11 cellular contexts compared by ENCODE assay signal in genomic region chr1:8097908-8098307, GRCh38.
DNase-seq lines count a peak whose midpoint lies in the region; ATAC-seq and TF ChIP-seq lines count a peak whose summit lies in the region.
"Had no signal": no experiment of that assay in that cellular context is flagged by ENCODE, and none has a peak within 500 bp of the region (broad histone marks: within the 10 kb centered on the region; RNA-seq: fewer than 3 reads in every experiment).

No MANE protein-coding gene starts in this region.

- 74 to 80% methylated on average over 5 of the region's 5 CpGs for WGBS in heart right ventricle, 2 donors
- 43% methylated on average over 1 of the region's 5 CpGs for WGBS in mesenchymal stem cell
- WGBS in lower leg skin, 2 donors: 71 to 74% methylated on average over 5 of the region's 5 CpGs

- TF ChIP-seq CTCF in heart right ventricle (IDR thresholded peaks at IDR 0.05): no peak
- TF ChIP-seq CTCF in vagina (IDR thresholded peaks at IDR 0.05): no peak
- no peak for TF ChIP-seq CTCF in lower leg skin (IDR thresholded peaks at IDR 0.05)

- H3K79me1 ChIP-seq in mesenchymal stem cell (replicated peaks; ENCODE audit: low read length, poor library complexity, severe bottlenecking): no peaks in the 10 kb centered on the region

- H4K8ac ChIP-seq in mesenchymal stem cell (ENCODE audit: low read length): peak overlapping the region; percentile 84

- H3K27ac ChIP-seq in heart right ventricle: peak overlapping the region in 9 of 10 donors; percentile 6 to 85 (median 56)
- peak overlapping the region; percentile 100 for H3K27ac ChIP-seq in mesenchymal stem cell (ENCODE audit: low read length, poor library complexity, severe bottlenecking)
- H3K27ac ChIP-seq in vagina: peak overlapping the region; percentile 90
- H3K27ac ChIP-seq: BLaER1, neutrophil had no signal

- no peak for TF ChIP-seq POLR2A in vagina (IDR thresholded peaks at IDR 0.05)
- TF ChIP-seq POLR2A in lower leg skin (IDR thresholded peaks at IDR 0.05): no peak

- H3K4me3 ChIP-seq in heart right ventricle (no peak overlapping the region), mesenchymal stem cell (ENCODE audit: insufficient read depth in 1 of 2, low read depth in 1 of 2, low read length in 2 of 2) (no peak overlapping the region), vagina (no peak overlapping the region), lower leg skin (ENCODE audit: low read depth, poor library complexity, severe bottlenecking) (no peak overlapping the region)
- H3K4me3 ChIP-seq: BLaER1 had no signal

- H3K18ac ChIP-seq in mesenchymal stem cell (ENCODE audit: low read depth in 1 of 2, low read length in 2 of 2): peak overlapping the region; percentile 37 to 75

- no peak overlapping the region for H2BK120ac ChIP-seq in mesenchymal stem cell (ENCODE audit: low read depth, low read length)

- H3K14ac ChIP-seq in mesenchymal stem cell (ENCODE audit: low read length in 2 of 2): no peak overlapping the region

- peak overlapping the region; percentile 80 for H2BK15ac ChIP-seq in mesenchymal stem cell (ENCODE audit: low read depth, poor library complexity, severe bottlenecking)

- H3K9me3 Mint-ChIP-seq in activated T-helper 2 cell treated with anti-CD3 and anti-CD28 coated beads, Interferon-gamma antibody, Interleukin-2, Interleukin-4, amounts not matched to agents 10 μg/mL and 5 μg/mL and 100 μg/mL, durations not matched to agents 14 hours and 24 hours and 36 hours: no peaks in the 10 kb centered on the region

- peaks cover 3% of the 10 kb centered on the region for H3K36me3 Mint-ChIP-seq in activated T-helper 2 cell treated with anti-CD3 and anti-CD28 coated beads, Interferon-gamma antibody, Interleukin-2, Interleukin-4, amounts not matched to agents 10 μg/mL and 5 μg/mL and 100 μg/mL, durations not matched to agents 14 hours and 24 hours and 36 hours (ENCODE audit: low read depth)

- no peaks in the 10 kb centered on the region for H3K27me3 Mint-ChIP-seq in activated T-helper 2 cell treated with anti-CD3 and anti-CD28 coated beads, Interferon-gamma antibody, Interleukin-2, Interleukin-4, amounts not matched to agents 10 μg/mL and 5 μg/mL and 100 μg/mL, durations not matched to agents 14 hours and 24 hours and 36 hours (ENCODE audit: low read depth)

- H3K9me3 ChIP-seq in heart right ventricle (peaks cover 0 to 5% (median 0%) of the 10 kb centered on the region in 11 donors), mesenchymal stem cell (ENCODE audit: control insufficient read depth, low read length) (no peaks in the 10 kb centered on the region), vagina (no peaks in the 10 kb centered on the region)
- H3K9me3 ChIP-seq: BLaER1, neutrophil had no signal

- peak overlapping the region; percentile 81 for H3K9ac ChIP-seq in mesenchymal stem cell (ENCODE audit: low read length)
- H3K9ac ChIP-seq: BLaER1 had no signal

- no peak overlapping the region for H3K23ac ChIP-seq in mesenchymal stem cell (ENCODE audit: low read length in 2 of 2)

- peaks cover 43% of the 10 kb centered on the region for H3K4me1 Mint-ChIP-seq in activated T-helper 2 cell treated with anti-CD3 and anti-CD28 coated beads, Interferon-gamma antibody, Interleukin-2, Interleukin-4, amounts not matched to agents 10 μg/mL and 5 μg/mL and 100 μg/mL, durations not matched to agents 14 hours and 24 hours and 36 hours (ENCODE audit: low read depth)

- ATAC-seq in heart right ventricle (peak in 1 of 8 donors; percentile 27), Right ventricle myocardium inferior (no peak), HG03571 (IDR thresholded peaks at IDR 0.05; ENCODE audit: unreplicated experiment) (no peak)

- H3K4ac ChIP-seq in mesenchymal stem cell (ENCODE audit: low read depth in 1 of 2, low read length in 2 of 2): peak overlapping the region; percentile 24 to 75

- DNase-seq in heart right ventricle (no peak), Right ventricle myocardium inferior (ENCODE audit: missing footprints) (no peak), mesenchymal stem cell (no peak), vagina (ENCODE audit: extremely low spot score in 2 of 2) (no peak), NCI-H1105 treated with DMSO at 0.1 percent for 48 hours (lab: John Stamatoyannopoulos, UW) (no peak), lower leg skin (ENCODE audit: low spot score in 2 of 2) (no peak)
- DNase-seq in activated T-helper 2 cell treated with anti-CD3 and anti-CD28 coated beads, Interferon-gamma antibody, Interleukin-2, Interleukin-4, amounts not matched to agents 10 μg/mL and 5 μg/mL and 100 μg/mL, durations not matched to agents 14 hours and 24 hours and 36 hours (ENCODE audit: low spot score): no peak
- DNase-seq: NCI-H774 had no signal

- H2AK5ac ChIP-seq in mesenchymal stem cell (ENCODE audit: low read length, severe bottlenecking): peak overlapping the region; percentile 76

- no peak overlapping the region for H2AFZ ChIP-seq in mesenchymal stem cell (ENCODE audit: low read depth, low read length)

- intact Hi-C loops in heart right ventricle (cut with DNase I): no loop called here
- intact Hi-C loops in Right ventricle myocardium inferior (cut with DNase I): no loop called here
- intact Hi-C loops in activated T-helper 2 cell treated with anti-CD3 and anti-CD28 coated beads, Interferon-gamma antibody, Interleukin-2, Interleukin-4, amounts not matched to agents 10 μg/mL and 5 μg/mL and 100 μg/mL, durations not matched to agents 14 hours and 24 hours and 36 hours (cut with micrococcal nuclease): loop anchor here (1.0 to 5.0 kb wide), 6 partner anchors 9 to 156 kb away; partner anchors contain the start of gene TNFRSF9
- intact Hi-C loops in vagina (cut with DNase I): no loop called here
- intact Hi-C loops in lower leg skin (cut with DNase I; ENCODE audit: low total_unique reads): no loop called here

- H3K4me1 ChIP-seq in heart right ventricle (peaks cover 0 to 50% (median 19%) of the 10 kb centered on the region in 9 donors), mesenchymal stem cell (ENCODE audit: control insufficient read depth, insufficient read depth, low read depth, low read length) (peaks cover 5% of the 10 kb centered on the region), vagina (peaks cover 43% of the 10 kb centered on the region)

- H2BK5ac ChIP-seq in mesenchymal stem cell (ENCODE audit: low read depth, low read length, poor library complexity, severe bottlenecking): peak overlapping the region; percentile 91

- H3K4me3 Mint-ChIP-seq in activated T-helper 2 cell treated with anti-CD3 and anti-CD28 coated beads, Interferon-gamma antibody, Interleukin-2, Interleukin-4, amounts not matched to agents 10 μg/mL and 5 μg/mL and 100 μg/mL, durations not matched to agents 14 hours and 24 hours and 36 hours (ENCODE audit: low read depth): no peak overlapping the region

- peak overlapping the region; percentile 92 for H4K91ac ChIP-seq in mesenchymal stem cell (ENCODE audit: low read length)

- no peaks in the 10 kb centered on the region for H3K27me3 ChIP-seq in heart right ventricle
- no peaks in the 10 kb centered on the region for H3K27me3 ChIP-seq in mesenchymal stem cell (ENCODE audit: control insufficient read depth in 1 of 2, insufficient read depth in 1 of 2, low read length in 2 of 2)
- H3K27me3 ChIP-seq in vagina: no peaks in the 10 kb centered on the region
- H3K27me3 ChIP-seq: BLaER1 had no signal

- peak overlapping the region; percentile 29 for H3K27ac Mint-ChIP-seq in activated T-helper 2 cell treated with anti-CD3 and anti-CD28 coated beads, Interferon-gamma antibody, Interleukin-2, Interleukin-4, amounts not matched to agents 10 μg/mL and 5 μg/mL and 100 μg/mL, durations not matched to agents 14 hours and 24 hours and 36 hours

- H2BK12ac ChIP-seq in mesenchymal stem cell (ENCODE audit: low read length in 2 of 2): peak overlapping the region; percentile 65 to 89

- no peak overlapping the region for H3K4me2 ChIP-seq in mesenchymal stem cell (ENCODE audit: low read length, poor library complexity, severe bottlenecking)
- H3K4me2 ChIP-seq: BLaER1 had no signal

- H3K36me3 ChIP-seq in heart right ventricle (no peaks in the 10 kb centered on the region), mesenchymal stem cell (ENCODE audit: control insufficient read depth in 1 of 2, insufficient read depth in 2 of 2, low read depth in 1 of 2, low read length in 2 of 2) (no peaks in the 10 kb centered on the region), vagina (no peaks in the 10 kb centered on the region)
- H3K36me3 ChIP-seq: BLaER1, neutrophil had no signal
